1 cellular context compared by ENCODE assay signal in the genomic region with DNA sequence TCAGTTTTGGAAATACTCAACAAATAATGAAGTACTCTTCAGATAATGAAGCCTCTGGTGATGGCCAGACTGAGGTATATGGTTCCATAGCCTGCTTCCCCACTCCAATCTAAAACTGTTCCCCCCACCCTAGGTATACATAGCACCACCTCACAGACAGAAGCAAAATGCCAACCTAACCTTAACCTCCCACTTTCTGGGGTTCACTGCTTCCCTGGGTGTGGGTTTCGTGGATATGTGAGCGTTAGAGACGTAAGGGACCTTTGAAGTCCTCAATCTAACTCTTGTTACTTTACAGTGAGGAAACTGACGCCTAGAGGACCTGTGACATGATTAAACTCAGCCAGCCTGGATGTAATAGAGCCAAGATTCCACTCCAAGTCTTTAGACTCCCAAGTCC.
TF ChIP-seq lines count a peak whose summit lies in the region.

No MANE protein-coding gene starts in this region.

TF ChIP-seq in SK-N-SH treated with all-trans-retinoic acid at 6 μM for 48 hours, 23 proteins besides CTCF, POLR2A, EP300 and RAD21 (continued from another document):
- no peak for TF ChIP-seq TSHZ2 (CRISPR knock-in tag; IDR thresholded peaks at IDR 0.05)
- no peak for TF ChIP-seq OSR1 (CRISPR knock-in tag; IDR thresholded peaks at IDR 0.05)
- TF ChIP-seq ZNF8 (CRISPR knock-in tag; IDR thresholded peaks at IDR 0.05), result no peak
- TF ChIP-seq POU6F1 (CRISPR knock-in tag; IDR thresholded peaks at IDR 0.05; ENCODE audit: borderline replicate concordance, low read depth), result no peak
- TF ChIP-seq SNAI2 (CRISPR knock-in tag; IDR thresholded peaks at IDR 0.05), result no peak
- no peak for TF ChIP-seq ESRRG (CRISPR knock-in tag; IDR thresholded peaks at IDR 0.05)
